11 cellular contexts compared by ENCODE assay signal in genomic region chr1:32465541-32466002, GRCh38. TPM values are rescaled to one million over a fixed set of nuclear protein-coding genes. Genes with fewer than 3 reads are reported as not detected.
DNase-seq lines count a peak whose midpoint lies in the region; ATAC-seq and TF ChIP-seq lines count a peak whose summit lies in the region.
"Had no signal": no experiment of that assay in that cellular context is flagged by ENCODE, and none has a peak within 500 bp of the region (broad histone marks: within the 10 kb centered on the region; RNA-seq: fewer than 3 reads in every experiment).

No MANE protein-coding gene starts in this region.

- H3K4me1 Mint-ChIP-seq in CD4-positive, alpha-beta memory T cell: peaks cover 8 to 15% (median 12%) of the 10 kb centered on the region in 4 donors
- H3K4me1 Mint-ChIP-seq in chondrocyte (ENCODE audit: low read depth): peaks cover 15% of the 10 kb centered on the region
- peaks cover 14% of the 10 kb centered on the region in 2 donors for H3K4me1 Mint-ChIP-seq in natural killer cell treated with Interleukin-12 subunit alpha and Interleukin-12 subunit beta and Interleukin-15 and Interleukin-18, amount 100 ng/mL, for 72 hours (ENCODE audit: low read depth in 2 of 2)

- no peak for ATAC-seq in natural killer cell treated with Interleukin-12 subunit alpha and Interleukin-12 subunit beta and Interleukin-15 and Interleukin-18, amount 100 ng/mL, for 72 hours
- no peak for ATAC-seq in HG02678 (IDR thresholded peaks at IDR 0.05; ENCODE audit: unreplicated experiment)
- no peak for ATAC-seq in GM21515 (IDR thresholded peaks at IDR 0.05; ENCODE audit: unreplicated experiment)
- no peak for ATAC-seq in GM19328 (IDR thresholded peaks at IDR 0.05; ENCODE audit: unreplicated experiment)

- H3K36me3 ChIP-seq in CD4-positive, alpha-beta memory T cell (ENCODE audit: insufficient read depth, low read length): no peaks in the 10 kb centered on the region
- H3K36me3 ChIP-seq in HUES48 (ENCODE audit: control insufficient read depth, insufficient read depth, low read length): no peaks in the 10 kb centered on the region
- no peaks in the 10 kb centered on the region for H3K36me3 ChIP-seq in sigmoid colon

- H3K36me3 Mint-ChIP-seq in CD4-positive, alpha-beta memory T cell: peaks cover 0 to 2% of the 10 kb centered on the region in 2 donors
- H3K36me3 Mint-ChIP-seq in chondrocyte (ENCODE audit: low read depth): no peaks in the 10 kb centered on the region
- no peaks in the 10 kb centered on the region for H3K36me3 Mint-ChIP-seq in natural killer cell treated with Interleukin-12 subunit alpha and Interleukin-12 subunit beta and Interleukin-15 and Interleukin-18, amount 100 ng/mL, for 72 hours

- H3K4me3 ChIP-seq in CD4-positive, alpha-beta memory T cell (ENCODE audit: low read length in 2 of 2): no peak overlapping the region
- H3K4me3 ChIP-seq in HUES48 (ENCODE audit: low read depth, low read length) (peak overlapping the region; percentile 87), sigmoid colon (peak overlapping the region in 2 of 4 donors; percentile 48 to 50)

- no peak overlapping the region for H3K27ac ChIP-seq in CD4-positive, alpha-beta memory T cell (ENCODE audit: low read depth, low read length)
- H3K27ac ChIP-seq in HUES48 (ENCODE audit: low read depth, low read length) (no peak overlapping the region), sigmoid colon (no peak overlapping the region)

- POLR2A ChIA-PET in CD4-positive, alpha-beta memory T cell (lab: Charles Lee; ENCODE audit: partially characterized antibody): interaction anchor here (1.0 kb wide), 1 partner anchor 11 kb away, joined by 3 read pairs; no protein-coding TSS in a partner anchor

- no peak for TF ChIP-seq EP300 in sigmoid colon (IDR thresholded peaks at IDR 0.05)

- H3K27me3 Mint-ChIP-seq in CD4-positive, alpha-beta memory T cell: peaks cover 34 to 43% of the 10 kb centered on the region in 2 donors
- H3K27me3 Mint-ChIP-seq in chondrocyte (ENCODE audit: low read depth): peaks cover 7% of the 10 kb centered on the region
- peaks cover 39 to 48% of the 10 kb centered on the region in 2 donors for H3K27me3 Mint-ChIP-seq in natural killer cell treated with Interleukin-12 subunit alpha and Interleukin-12 subunit beta and Interleukin-15 and Interleukin-18, amount 100 ng/mL, for 72 hours

- WGBS in sigmoid colon, 2 donors: 34 to 43% methylated on average over 15 of the region's 15 CpGs

- peak overlapping the region in 7 of 8 donors; percentile 68 to 88 (median 79) for H3K4me3 Mint-ChIP-seq in CD4-positive, alpha-beta memory T cell
- peak overlapping the region; percentile 84 for H3K4me3 Mint-ChIP-seq in chondrocyte (ENCODE audit: unreplicated experiment)
- peak overlapping the region; percentile 55 for H3K4me3 Mint-ChIP-seq in natural killer cell treated with Interleukin-12 subunit alpha and Interleukin-12 subunit beta and Interleukin-15 and Interleukin-18, amount 100 ng/mL, for 72 hours

- peaks cover 30% of the 10 kb centered on the region for H3K27me3 ChIP-seq in CD4-positive, alpha-beta memory T cell (ENCODE audit: insufficient read depth, low read length)
- no peaks in the 10 kb centered on the region; the same call in 1 of the 2 replicates for H3K27me3 ChIP-seq in HUES48 (ENCODE audit: control insufficient read depth, insufficient read depth, low read length)
- peaks cover 11 to 63% (median 38%) of the 10 kb centered on the region in 3 donors for H3K27me3 ChIP-seq in sigmoid colon

- no peak overlapping the region for H3K9ac ChIP-seq in HUES48 (ENCODE audit: low read depth, low read length)

- H3K4me1 ChIP-seq in CD4-positive, alpha-beta memory T cell (ENCODE audit: insufficient read depth, low read length): peaks cover 18% of the 10 kb centered on the region
- H3K4me1 ChIP-seq in HUES48 (ENCODE audit: control insufficient read depth, insufficient read depth, low read length): peaks cover 7% of the 10 kb centered on the region
- H3K4me1 ChIP-seq in sigmoid colon: peaks cover 0 to 18% (median 15%) of the 10 kb centered on the region in 4 donors

- no peak overlapping the region for H3K27ac Mint-ChIP-seq in CD4-positive, alpha-beta memory T cell
- H3K27ac Mint-ChIP-seq in chondrocyte (ENCODE audit: unreplicated experiment): no peak overlapping the region
- no peak overlapping the region for H3K27ac Mint-ChIP-seq in natural killer cell treated with Interleukin-12 subunit alpha and Interleukin-12 subunit beta and Interleukin-15 and Interleukin-18, amount 100 ng/mL, for 72 hours

- no peaks in the 10 kb centered on the region for H3K9me3 ChIP-seq in CD4-positive, alpha-beta memory T cell (ENCODE audit: control insufficient read depth in 1 of 2, low read length in 2 of 2)
- no peaks in the 10 kb centered on the region for H3K9me3 ChIP-seq in HUES48 (ENCODE audit: control insufficient read depth, insufficient read depth, low read length)
- no peaks in the 10 kb centered on the region for H3K9me3 ChIP-seq in sigmoid colon

- no peak for TF ChIP-seq POLR2A in sigmoid colon (IDR thresholded peaks at IDR 0.05)

- intact Hi-C loops in CD4-positive, alpha-beta memory T cell (cut with micrococcal nuclease): no loop called here
- intact Hi-C loops in sigmoid colon (cut with DNase I): no loop called here

- TF ChIP-seq CTCF in chondrocyte (IDR thresholded peaks at IDR 0.05) (no peak), sigmoid colon (IDR thresholded peaks at IDR 0.05) (no peak)

- DNase-seq in CD4-positive, alpha-beta memory T cell: no peak
- DNase-seq in chondrocyte (ENCODE audit: low spot score): no peak
- DNase-seq in natural killer cell treated with Interleukin-12 subunit alpha and Interleukin-12 subunit beta and Interleukin-15 and Interleukin-18, amount 100 ng/mL, for 72 hours (ENCODE audit: low spot score): no peak
- DNase-seq in sigmoid colon: no peak
- DNase-seq: GOT3 had no signal

- H3K9me3 Mint-ChIP-seq in CD4-positive, alpha-beta memory T cell: peaks cover 0 to 5% (median 0%) of the 10 kb centered on the region in 8 donors
- H3K9me3 Mint-ChIP-seq in chondrocyte (ENCODE audit: low read depth): no peaks in the 10 kb centered on the region
- H3K9me3 Mint-ChIP-seq in natural killer cell treated with Interleukin-12 subunit alpha and Interleukin-12 subunit beta and Interleukin-15 and Interleukin-18, amount 100 ng/mL, for 72 hours: no peaks in the 10 kb centered on the region

- CTCF ChIA-PET in CD4-positive, alpha-beta memory T cell (lab: Charles Lee; ENCODE audit: partially characterized antibody): no interaction called here

RNA-seq across cellular contexts. Expression of gene ZBTB8B, which starts 0.7 kb away (rescaled TPM):
- total RNA-seq in CD4-positive, alpha-beta memory T cell: not detected
- polyA plus RNA-seq in CD4-positive, alpha-beta memory T cell: not detected
- 0.30 to 0.53 TPM (median 0.33 TPM) in 3 replicates for total RNA-seq in chondrocyte
- total RNA-seq in natural killer cell treated with Interleukin-12 subunit alpha and Interleukin-12 subunit beta and Interleukin-15 and Interleukin-18, amount 100 ng/mL, for 72 hours: not detected
- total RNA-seq in sigmoid colon: under 1 TPM in 3 of 4 donors, not detected in 1; under 0.01 TPM
- polyA plus RNA-seq in sigmoid colon: under 1 TPM in 1 of 3 donors, not detected in 2; 0.01 TPM
- total RNA-seq: LHCN-M2; T-helper 2 cell treated with Interferon-gamma antibody and Interleukin-4, amounts not matched to agents 100 ng/mL and 5 ng/mL, for 36 hours had no signal
